25 cellular contexts compared by ENCODE assay signal in the genomic region with DNA sequence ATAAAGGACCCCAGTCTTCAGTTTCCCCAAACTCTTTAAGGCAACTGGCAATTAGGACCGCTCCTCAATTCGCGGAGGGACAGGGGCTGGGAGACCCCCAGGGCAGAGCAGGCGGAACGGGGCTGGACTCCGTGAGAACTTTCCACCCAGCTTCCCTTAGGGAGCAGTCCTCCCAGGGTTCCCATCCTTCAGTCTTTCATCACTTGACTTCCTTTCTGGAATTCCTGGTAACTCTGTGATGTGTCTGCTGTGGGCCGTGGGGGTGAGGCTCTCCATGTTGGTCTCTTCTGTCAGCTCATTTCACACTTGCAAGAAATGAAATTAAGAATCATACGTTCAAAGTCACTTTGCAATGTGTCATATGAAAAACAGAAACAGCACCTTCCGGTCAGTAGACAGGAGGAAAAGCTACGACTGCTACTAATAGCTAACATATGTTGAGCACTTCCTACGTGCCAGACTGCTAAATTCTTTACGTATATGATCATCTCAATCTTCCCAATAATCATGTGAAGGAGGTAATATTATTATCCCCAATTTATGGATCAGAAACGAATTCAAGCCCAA.
DNase-seq lines count a peak whose midpoint lies in the region; ATAC-seq and TF ChIP-seq lines count a peak whose summit lies in the region.
"Had no signal": no experiment of that assay in that cellular context is flagged by ENCODE, and none has a peak within 500 bp of the region (broad histone marks: within the 10 kb centered on the region; RNA-seq: fewer than 3 reads in every experiment).

No MANE protein-coding gene starts in this region.

- H3K27ac ChIP-seq in coronary artery: no peak overlapping the region
- H3K27ac ChIP-seq: BLaER1, breast epithelium, testis had no signal

- H3K4me3 ChIP-seq in HFF-Myc (replicated peaks; ENCODE audit: low read depth, low read length) (no peak overlapping the region), coronary artery (no peak overlapping the region)
- H3K4me3 ChIP-seq: BLaER1, breast epithelium, testis had no signal

- DNase-seq in HFF-Myc (ENCODE audit: extremely low read depth, low read depth) (peak; percentile 71), dedifferentiated amniotic fluid mesenchymal stem cell (ENCODE audit: extremely low spot score) (peak; percentile 28), hepatic stellate cell (ENCODE audit: low spot score) (peak; percentile 35), coronary artery (ENCODE audit: low spot score) (no peak), NCI-H1105 treated with DMSO at 0.1 percent for 48 hours (lab: John Stamatoyannopoulos, UW) (no peak), NCI-H526 treated with DMSO at 0.1 percent for 48 hours (lab: John Stamatoyannopoulos, UW) (no peak)
- DNase-seq: activated B cell treated with CpG ODN at 0.5 μM for 24 hours; activated CD4-positive, alpha-beta memory T cell treated with anti-CD3 and anti-CD28 coated beads for 36 hours; activated effector memory CD4-positive, alpha-beta T cell treated with anti-CD3 and anti-CD28 coated beads, Interleukin-2, amount 50 U/mL, for 16 hours; activated T-cell treated with anti-CD3 and anti-CD28 coated beads for 4 hours; COR-L47; DND-41; H9; KG1; MV-4-11; NCI-H187; NCI-H526; nucleus accumbens; stimulated activated CD4-positive, alpha-beta T cell treated with anti-CD3 and anti-CD28 coated beads, Interleukin-4, amount 100 ng/mL, for 1 hour; stimulated activated naive CD4-positive, alpha-beta T cell; T1000; testis had no signal

- TF ChIP-seq CTCF in HFF-Myc (IDR thresholded peaks at IDR 0.05; ENCODE audit: low read depth, low read length, missing control alignments): no peak
- no peak for TF ChIP-seq CTCF in coronary artery (IDR thresholded peaks at IDR 0.05)

- ATAC-seq in GM18511 (IDR thresholded peaks at IDR 0.05; ENCODE audit: unreplicated experiment): no peak

Comparison
In these comparisons a context has a peak if more than half of its experiments do, and no peak if none do; other contexts are left out.
1. DNase-seq: peak in HFF-Myc (single experiment), dedifferentiated amniotic fluid mesenchymal stem cell (single experiment) and hepatic stellate cell (single experiment); none in coronary artery (single experiment), NCI-H1105 treated with DMSO at 0.1 percent for 48 hours (single experiment) and NCI-H526 treated with DMSO at 0.1 percent for 48 hours (single experiment).